ENCODE assay signal across 19 cellular contexts in the genomic region with DNA sequence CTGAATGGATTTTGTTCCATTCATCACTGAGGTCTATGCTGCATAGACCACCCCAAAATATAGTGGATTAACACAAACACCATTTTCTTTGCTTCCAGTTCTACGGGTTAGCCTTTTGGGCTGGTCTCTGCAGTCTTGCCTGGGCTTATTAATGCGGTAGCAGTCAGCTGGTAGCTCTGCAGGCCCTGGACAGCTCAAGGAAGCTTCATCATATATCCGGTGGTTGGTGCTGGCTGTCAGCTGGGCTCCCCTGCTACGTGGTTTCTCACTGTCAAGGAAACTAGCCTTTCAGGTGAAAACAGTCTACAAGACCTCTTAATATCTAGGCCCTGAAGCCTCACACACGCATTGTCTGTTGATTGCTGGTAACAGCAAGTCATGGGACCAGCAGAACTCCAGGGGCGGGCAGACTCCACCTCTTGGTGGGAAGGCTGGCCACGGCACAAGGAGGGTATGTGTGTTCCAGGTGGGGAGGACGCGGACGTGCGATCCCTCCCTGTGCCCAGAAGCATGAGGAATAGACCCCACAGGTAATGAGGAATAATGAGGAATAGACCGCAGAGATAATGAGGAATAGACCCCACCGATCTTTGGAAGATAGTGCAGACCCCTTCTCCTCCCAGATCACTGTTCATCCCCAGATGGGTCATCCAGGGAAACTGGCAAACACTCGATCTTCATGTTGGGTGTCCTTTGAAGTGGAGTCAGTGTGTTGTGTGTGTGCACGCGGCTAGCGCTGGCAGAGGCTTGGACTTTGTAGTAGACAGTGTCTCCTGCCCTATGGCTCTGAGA. TPM values are rescaled to one million over a fixed set of nuclear protein-coding genes. Genes with fewer than 3 reads are reported as not detected.
DNase-seq lines count a peak whose midpoint lies in the region; ATAC-seq, FAIRE-seq and TF ChIP-seq lines count a peak whose summit lies in the region.
"Had no signal": no experiment of that assay in that cellular context is flagged by ENCODE, and none has a peak within 500 bp of the region (broad histone marks: within the 10 kb centered on the region; RNA-seq: fewer than 3 reads in every experiment).

No MANE protein-coding gene starts in this region.

- H3K4ac ChIP-seq in H1 (replicated peaks; ENCODE audit: insufficient read length, low read depth, low read length) = no peak overlapping the region

- H4K5ac ChIP-seq in H1 (ENCODE audit: insufficient read length, low read depth, low read length) = no peak overlapping the region

- H3K23me2 ChIP-seq in H1 (ENCODE audit: low read depth, low read length) = no peaks in the 10 kb centered on the region

- H2BK5ac ChIP-seq in H1 (ENCODE audit: low read depth, low read length) = no peak overlapping the region

- H3K79me1 ChIP-seq in H1 (ENCODE audit: low read depth, low read length) = peaks cover 4% of the 10 kb centered on the region; the same call in 1 of the 2 replicates

- TF ChIP-seq EP300 in H1 (IDR thresholded peaks at IDR 0.05; ENCODE audit: borderline replicate concordance in 1 of 2, low read depth in 2 of 2, low read length in 2 of 2) = no peak

- CTCF ChIA-PET in H1 (lab: Charles Lee; ENCODE audit: partially characterized antibody) = interaction anchor here (1.0 to 3.2 kb wide), 3 partner anchors 9 to 210 kb away, joined by 4 to 15 read pairs (median 5); no protein-coding TSS in a partner anchor

- H3K9ac ChIP-seq in H1 (replicated peaks in 1 of 4; ENCODE audit: extremely low read depth in 1 of 4, low read depth in 3 of 4, low read length in 3 of 4) = no peak overlapping the region

- H3K9me3 Mint-ChIP-seq in nephron = peaks cover 3% of the 10 kb centered on the region

- no peaks in the 10 kb centered on the region for H3K9me3 ChIP-seq in left ventricle myocardium inferior (replicated peaks)
- no peaks in the 10 kb centered on the region for H3K9me3 ChIP-seq in heart left ventricle
- H3K9me3 ChIP-seq in H1 (ENCODE audit: insufficient read depth in 2 of 2, low read depth in 1 of 2, low read length in 1 of 2) = no peaks in the 10 kb centered on the region; a peak in 1 of 4 replicates
- H3K9me3 ChIP-seq: A549, SJCRH30 had no signal

- H4K8ac ChIP-seq in H1 (ENCODE audit: extremely low read depth, insufficient read depth, low read length) = no peak overlapping the region

- H3K14ac ChIP-seq in H1 (ENCODE audit: insufficient read length) = no peak overlapping the region

- no peak for TF ChIP-seq POLR2A in heart left ventricle (IDR thresholded peaks at IDR 0.05)
- no peak for TF ChIP-seq POLR2A in H1 (IDR thresholded peaks at IDR 0.05; ENCODE audit: control extremely low read depth in 1 of 2, low read depth in 2 of 2, low read length in 2 of 2)

- H3K4me3 ChIP-seq in left ventricle myocardium inferior = no peak overlapping the region
- no peak overlapping the region for H3K4me3 ChIP-seq in heart left ventricle
- H3K4me3 ChIP-seq in H1 (ENCODE audit: extremely low read depth in 1 of 4, insufficient read depth in 2 of 4, low read depth in 3 of 4, low read length in 4 of 4) = no peak overlapping the region
- H3K4me3 ChIP-seq: A549, K562, SJCRH30 had no signal

- no peak overlapping the region for H2AK5ac ChIP-seq in H1 (ENCODE audit: low read depth, low read length)

- POLR2A ChIA-PET in H1 (lab: Charles Lee; ENCODE audit: partially characterized antibody) = interaction anchor here (0.7 kb wide), 1 partner anchor 12 kb away, joined by 3 read pairs; no protein-coding TSS in a partner anchor

- H3K36me3 ChIP-seq in left ventricle myocardium inferior (no peaks in the 10 kb centered on the region), heart left ventricle (peaks cover 0 to 12% (median 0%) of the 10 kb centered on the region in 9 donors), H1 (ENCODE audit: control insufficient read depth in 2 of 4, insufficient read depth in 4 of 4, low read length in 3 of 4) (no peaks in the 10 kb centered on the region)

- H3K27me3 ChIP-seq in left ventricle myocardium inferior (ENCODE audit: low read depth) (no peaks in the 10 kb centered on the region), heart left ventricle (no peaks in the 10 kb centered on the region), H1 (replicated peaks in 1 of 4; ENCODE audit: control insufficient read depth in 3 of 4, extremely low read depth in 1 of 4, insufficient read depth in 3 of 4, low read length in 3 of 4) (no peaks in the 10 kb centered on the region; a peak in 2 of 7 replicates)
- H3K27me3 ChIP-seq: SJCRH30 had no signal

- TF ChIP-seq RAD21 in H1 (IDR thresholded peaks at IDR 0.05 in 1 of 2, conservative IDR thresholded peaks at IDR 0.05 in 1 of 2; ENCODE audit: low read depth in 2 of 2, low read length in 2 of 2) = no peak

- intact Hi-C loops in left ventricle myocardium inferior (cut with micrococcal nuclease) = no loop called here
- intact Hi-C loops in heart left ventricle (cut with DNase I) = no loop called here

- H4K20me1 ChIP-seq in H1 (replicated peaks in 1 of 2; ENCODE audit: control insufficient read depth in 1 of 2, insufficient read depth in 2 of 2, low read length in 2 of 2) = no peaks in the 10 kb centered on the region

- no peak overlapping the region for H2AFZ ChIP-seq in H1 (ENCODE audit: low read length)

- H3K56ac ChIP-seq in H1 (replicated peaks; ENCODE audit: insufficient read length, low read depth, low read length) = no peak overlapping the region

- no peak overlapping the region for H3K4me3 Mint-ChIP-seq in nephron

- H3K27ac ChIP-seq in left ventricle myocardium inferior (replicated peaks) = peak overlapping the region; percentile 60
- peak overlapping the region in 2 of 12 donors; percentile 24 to 27 for H3K27ac ChIP-seq in heart left ventricle
- H3K27ac ChIP-seq in H1 (ENCODE audit: low read depth, low read length) = no peak overlapping the region
- H3K27ac ChIP-seq: A549, C4-2B, SJCRH30 had no signal

- no peak overlapping the region for H2BK120ac ChIP-seq in H1 (replicated peaks; ENCODE audit: low read depth, low read length)

- H2BK12ac ChIP-seq in H1 (ENCODE audit: low read depth, low read length) = no peak overlapping the region

- H3K79me2 ChIP-seq in H1 (ENCODE audit: control insufficient read depth in 1 of 2, insufficient read depth in 2 of 2, low read length in 2 of 2) = no peaks in the 10 kb centered on the region

- H3K4me1 Mint-ChIP-seq in nephron = peaks cover 54% of the 10 kb centered on the region

- DNase-seq in left ventricle myocardium inferior = no peak
- DNase-seq in heart left ventricle = no peak
- DNase-seq in H1 (ENCODE audit: low read depth in 1 of 2, low spot score in 2 of 2) = no peak
- DNase-seq in dermis blood vessel endothelial cell = no peak
- no peak for DNase-seq in NCI-H2107 (lab: John Stamatoyannopoulos, UW)
- DNase-seq: DMS 273 treated with DMSO at 0.1 percent for 48 hours, H7, NCI-H1048, NCI-H1436 treated with DMSO at 0.1 percent for 48 hours, NCI-H2029 treated with DMSO at 0.1 percent for 48 hours, NCI-H748 treated with DMSO at 0.1 percent for 48 hours, RPMI8226, SJCRH30 had no signal

- peaks cover 83% of the 10 kb centered on the region for H3K4me1 ChIP-seq in left ventricle myocardium inferior
- H3K4me1 ChIP-seq in heart left ventricle = peaks cover 4 to 74% (median 52%) of the 10 kb centered on the region in 12 donors
- peaks cover 0 to 4% (median 4%) of the 10 kb centered on the region in 4 experiments; a peak in 3 of 7 replicates for H3K4me1 ChIP-seq in H1 (replicated peaks in 1 of 4; ENCODE audit: control insufficient read depth in 3 of 4, insufficient read depth in 4 of 4, low read length in 3 of 4)
- H3K4me1 ChIP-seq: A549 had no signal

- peak overlapping the region; percentile 37 for H4K91ac ChIP-seq in H1 (replicated peaks; ENCODE audit: insufficient read length, low read length)

- H3K36me3 Mint-ChIP-seq in nephron (ENCODE audit: low read depth) = peaks cover 26% of the 10 kb centered on the region

- WGBS in heart left ventricle, 4 donors = 64 to 85% (median 81%) methylated on average over 12 to 17 of the region's 17 CpGs
- WGBS in H1 (ENCODE audit: extremely low coverage in 1 of 2, insufficient coverage in 1 of 2, insufficient read length in 1 of 2, insufficient replicate concordance in 2 of 2, low coverage in 1 of 2, low lambda C conversion rate in 2 of 2, missing lambda C conversion rate in 1 of 2), 2 experiments = 90% methylated on average over 17 of the region's 17 CpGs; no CpG with 5 or more reads in 1 of the 2 experiments

- H2BK20ac ChIP-seq in H1 (ENCODE audit: low read length) = no peak overlapping the region

- no peak for ATAC-seq in heart left ventricle
- ATAC-seq in HG03565 (IDR thresholded peaks at IDR 0.05; ENCODE audit: unreplicated experiment) = no peak
- no peak for ATAC-seq in HG02571 (IDR thresholded peaks at IDR 0.05; ENCODE audit: unreplicated experiment)
- ATAC-seq: A549, K562 had no signal

- peak overlapping the region; percentile 85 to 95 (median 88) for H3K27ac Mint-ChIP-seq in nephron

- no peak overlapping the region for H2BK15ac ChIP-seq in H1 (ENCODE audit: low read length)

- TF ChIP-seq CTCF in left ventricle myocardium inferior (IDR thresholded peaks at IDR 0.05; ENCODE audit: borderline replicate concordance) (no peak), heart left ventricle (IDR thresholded peaks at IDR 0.05) (no peak), H1 (IDR thresholded peaks at IDR 0.05; ENCODE audit: control extremely low read depth in 1 of 3, insufficient read depth in 1 of 3, low read depth in 1 of 3, low read length in 3 of 3) (no peak), nephron (IDR thresholded peaks at IDR 0.05; ENCODE audit: unreplicated experiment in 3 of 3) (no peak)

- no peak overlapping the region for H3K18ac ChIP-seq in H1 (ENCODE audit: extremely low read depth, low read length)

- no peak for FAIRE-seq in H1 (lab: Jason Lieb, UNC)
- FAIRE-seq: A549, K562 had no signal

- no peak overlapping the region for H3K23ac ChIP-seq in H1 (ENCODE audit: insufficient read length)

- H3K27me3 Mint-ChIP-seq in nephron (ENCODE audit: low read depth) = no peaks in the 10 kb centered on the region

- no peak overlapping the region for H3K4me2 ChIP-seq in H1 (ENCODE audit: insufficient read depth in 1 of 2, low read depth in 2 of 2, low read length in 2 of 2)
- H3K4me2 ChIP-seq: A549 had no signal

TF ChIP-seq in H1, 55 proteins besides CTCF, POLR2A, EP300 and RAD21:
- no peak for TF ChIP-seq SIN3A (conservative IDR thresholded peaks at IDR 0.05 in 1 of 2, IDR thresholded peaks at IDR 0.05 in 1 of 2; ENCODE audit: low read depth in 1 of 2, low read length in 2 of 2)
TF ChIP-seq in H1: peak in this region for 0.

RNA-seq across cellular contexts. Expression of a gene that starts 13.3 kb away (rescaled TPM):
- total RNA-seq in left ventricle myocardium inferior (305 TPM), heart left ventricle (100 to 1,000 TPM in 8 of 9 donors, 10 to 100 TPM in 1; 70.0 to 387 (median 158) TPM), dermis blood vessel endothelial cell (70.8 and 125 TPM in 2 replicates)
- polyA plus RNA-seq in heart left ventricle (100 to 1,000 TPM; 109 to 120 TPM), H1 (2011; rRNA removed) (11.5 and 20.7 TPM in 2 replicates)
- total RNA-seq in H1 (2021; fragmentation: NEBNext Ultra II Directional; extraction: Animal tissue kit (Norgen Biotek cat#: 25700)) = 26.1 and 29.1 TPM in 2 replicates
- polyA plus RNA-seq in H1 (2011; cell fraction: cytosol; rRNA removed) = 18.5 TPM
- polyA plus RNA-seq in H1 (2011; cell fraction: nucleus; rRNA removed) = 28.8 TPM
- 12.7 to 19.8 TPM (median 17.2 TPM) in 4 replicates for polyA plus RNA-seq in H1 (2012, experiment 1 of 2)
- polyA plus RNA-seq in H1 (2012, experiment 2 of 2) = 14.9 TPM
- polyA plus RNA-seq in H1 (2013, experiment 1 of 2) = 20.1 TPM
- 22.9 TPM for polyA plus RNA-seq in H1 (2013, experiment 2 of 2)
- 22.9 and 41.1 TPM in 2 replicates for polyA minus RNA-seq in H1 (2011; rRNA and poly(A)+ RNA removed)
- polyA minus RNA-seq in H1 (2011; cell fraction: cytosol; rRNA and poly(A)+ RNA removed) = 7.2 TPM
- 17.2 TPM for polyA minus RNA-seq in H1 (2011; cell fraction: nucleus; rRNA and poly(A)+ RNA removed)
